Comparison of ENCODE assay signal across 27 cellular contexts in the genomic region with DNA sequence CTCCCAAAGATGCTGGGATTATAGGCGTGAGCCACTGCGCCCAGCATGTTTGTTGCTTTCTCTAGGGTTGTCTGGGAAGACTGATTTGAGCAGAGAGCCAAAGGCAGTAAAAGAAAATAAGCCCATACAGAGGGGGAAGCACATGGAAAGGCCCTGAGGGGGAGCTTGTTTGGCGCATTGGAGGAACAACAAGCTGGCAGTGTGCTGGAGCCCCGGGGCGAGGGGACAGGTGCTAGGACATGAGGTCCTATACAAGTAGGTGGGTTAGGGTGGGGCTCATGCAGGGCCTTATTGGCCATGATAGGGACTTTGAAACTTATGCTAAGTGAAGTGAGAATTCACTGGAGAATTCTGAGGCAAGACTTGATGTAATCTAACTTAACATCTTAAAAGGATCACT.
"Had no signal": no experiment of that assay in that cellular context is flagged by ENCODE, and none has a peak within 500 bp of the region (broad histone marks: within the 10 kb centered on the region; RNA-seq: fewer than 3 reads in every experiment).

No MANE protein-coding gene starts in this region.

- H3K27me3 Mint-ChIP-seq: progenitor cell of endocrine pancreas; stimulated activated naive B cell treated with anti-CD40 and anti-IgM and Interleukin-4, amounts not matched to agents 10 μg/mL and 1 μg/mL and 100 μg/mL, for 72 hours; stimulated activated naive CD8-positive, alpha-beta T cell treated with anti-CD3 and anti-CD28 coated beads, Interleukin-15, Interleukin-2, amounts not matched to agents 100 ng/mL and 50 ng/mL, for 24 hours had no signal

- H3K4me1 Mint-ChIP-seq: nephron, neural progenitor cell had no signal

- DNase-seq: occipital lobe; ovary; posterior cingulate gyrus; psoas muscle; right cardiac atrium; right lobe of liver; sigmoid colon; small intestine; stimulated activated CD4-positive, alpha-beta T cell treated with anti-CD3 and anti-CD28 coated beads, Interleukin-15, amount 100 ng/mL, for 24 hours; stimulated activated CD4-positive, alpha-beta T cell treated with anti-CD3 and anti-CD28 coated beads, Interleukin-2, amount 100 ng/mL, for 24 hours; stimulated activated CD4-positive, alpha-beta T cell treated with anti-CD3 and anti-CD28 coated beads, Interleukin-2, amount 100 ng/mL, for 48 hours; stimulated activated CD4-positive, alpha-beta T cell treated with anti-CD3 and anti-CD28 coated beads, Interleukin-4, amount 100 ng/mL, for 24 hours; stimulated activated naive B cell treated with anti-CD40 and anti-IgM and Interleukin-4, amounts not matched to agents 10 μg/mL and 1 μg/mL and 100 μg/mL, for 72 hours; stimulated activated naive CD4-positive, alpha-beta T cell treated with Interleukin-2 at 50 U/mL for 16 hours; stomach; thyroid gland; trophoblast cell; upper lobe of left lung had no signal

- H3K27ac ChIP-seq: neural progenitor cell, ovary, parathyroid adenoma, psoas muscle, right lobe of liver, sigmoid colon, stomach, thoracic aorta, thyroid gland, tibial nerve, upper lobe of left lung, vagina had no signal

- H3K36me3 Mint-ChIP-seq: neural progenitor cell had no signal

- H3K4me3 Mint-ChIP-seq: nephron; neural progenitor cell; stimulated activated effector memory CD8-positive, alpha-beta T cell treated with anti-CD3 and anti-CD28 coated beads, Interleukin-12 subunit alpha, Interleukin-12 subunit beta, amount 100 ng/mL, for 72 hours; stimulated activated naive B cell treated with anti-CD40 and anti-IgM and Interleukin-4, amounts not matched to agents 10 μg/mL and 1 μg/mL and 100 μg/mL, for 72 hours; stimulated activated naive CD8-positive, alpha-beta T cell treated with anti-CD3 and anti-CD28 coated beads, Interleukin-15, Interleukin-2, amounts not matched to agents 100 ng/mL and 50 ng/mL, for 24 hours had no signal

- H3K9me3 Mint-ChIP-seq: nephron; neural progenitor cell; stimulated activated effector memory CD8-positive, alpha-beta T cell treated with anti-CD3 and anti-CD28 coated beads, Interleukin-12 subunit alpha, Interleukin-12 subunit beta, amount 100 ng/mL, for 72 hours; stimulated activated naive CD8-positive, alpha-beta T cell treated with anti-CD3 and anti-CD28 coated beads, Interleukin-15, Interleukin-2, amounts not matched to agents 100 ng/mL and 50 ng/mL, for 24 hours had no signal

- H3K27ac Mint-ChIP-seq: nephron; neural progenitor cell; progenitor cell of endocrine pancreas; stimulated activated effector memory CD8-positive, alpha-beta T cell treated with anti-CD3 and anti-CD28 coated beads, Interleukin-12 subunit alpha, Interleukin-12 subunit beta, amount 100 ng/mL, for 72 hours; stimulated activated naive B cell treated with anti-CD40 and anti-IgM and Interleukin-4, amounts not matched to agents 10 μg/mL and 1 μg/mL and 100 μg/mL, for 72 hours; stimulated activated naive CD8-positive, alpha-beta T cell treated with anti-CD3 and anti-CD28 coated beads, Interleukin-15, Interleukin-2, amounts not matched to agents 100 ng/mL and 50 ng/mL, for 24 hours had no signal

- ATAC-seq: psoas muscle; right cardiac atrium; right lobe of liver; stimulated activated effector memory CD8-positive, alpha-beta T cell treated with anti-CD3 and anti-CD28 coated beads, Interleukin-12 subunit alpha, Interleukin-12 subunit beta, amount 100 ng/mL, for 72 hours; stimulated activated naive B cell treated with anti-CD40 and anti-IgM and Interleukin-4, amounts not matched to agents 10 μg/mL and 1 μg/mL and 100 μg/mL, for 72 hours had no signal
